Comparison of ENCODE assay signal across 34 cellular contexts in genomic region chr16:78654929-78655328, GRCh38.
"Had no signal": no experiment of that assay in that cellular context is flagged by ENCODE, and none has a peak within 500 bp of the region (broad histone marks: within the 10 kb centered on the region; RNA-seq: fewer than 3 reads in every experiment).

No MANE protein-coding gene starts in this region.

- H3K27ac ChIP-seq: epithelial cell of prostate, esophagus squamous epithelium, left ventricle myocardium inferior, neutrophil, ovary, psoas muscle, thyroid gland, upper lobe of right lung had no signal

- H3K36me3 Mint-ChIP-seq: activated naive CD4-positive, alpha-beta T cell treated with anti-CD3 and anti-CD28 coated beads, Interleukin-2, amount 50 U/mL, for 24 hours; stimulated activated memory B cell treated with anti-CD40 and anti-IgM and Interleukin-4, amounts not matched to agents 10 μg/mL and 1 μg/mL and 100 μg/mL, for 72 hours had no signal

- H3K27me3 ChIP-seq: esophagus squamous epithelium, heart right ventricle, ovary, thyroid gland, upper lobe of right lung had no signal

- H3K9me3 Mint-ChIP-seq: activated CD4-positive, alpha-beta memory T cell treated with anti-CD3 and anti-CD28 coated beads, Interleukin-2, amount 10 ng/mL, durations not matched to agents 7 days and 5 days; activated CD4-positive, alpha-beta T cell treated with anti-CD3 and anti-CD28 coated beads, Interleukin-2, amount 10 ng/mL, durations not matched to agents 7 days and 5 days; activated naive CD4-positive, alpha-beta T cell treated with anti-CD3 and anti-CD28 coated beads, Interleukin-2, amount 50 U/mL, for 24 hours; activated naive CD8-positive, alpha-beta T cell treated with anti-CD3 and anti-CD28 coated beads, Interleukin-2, amount 50 U/mL, for 24 hours; activated T-cell treated with anti-CD3 and anti-CD28 coated beads, Interleukin-2, amount 50 U/mL, for 24 hours; central memory CD8-positive, alpha-beta T cell; dendritic cell treated with granulocyte-macrophage colony-stimulating factor and Interleukin-4, amounts not matched to agents 40 ng/mL and 50 ng/mL, for 4 days; nephron progenitor cell; stimulated activated memory B cell treated with anti-CD40 and anti-IgM and Interleukin-4, amounts not matched to agents 10 μg/mL and 1 μg/mL and 100 μg/mL, for 72 hours; stimulated activated naive CD8-positive, alpha-beta T cell treated with anti-CD3 and anti-CD28 coated beads, Interleukin-15, amount 100 ng/mL, for 72 hours; T-helper 1 cell treated with Interleukin-12 subunit alpha and Interleukin-12 subunit beta and Interleukin-4 antibody, amounts not matched to agents 30 μg/mL and 1 μg/mL, for 36 hours had no signal

- ATAC-seq: activated naive CD8-positive, alpha-beta T cell treated with anti-CD3 and anti-CD28 coated beads, Interleukin-2, amount 50 U/mL, for 24 hours; psoas muscle; stimulated activated memory B cell treated with anti-CD40 and anti-IgM and Interleukin-4, amounts not matched to agents 10 μg/mL and 1 μg/mL and 100 μg/mL, for 72 hours; stimulated activated naive CD8-positive, alpha-beta T cell treated with anti-CD3 and anti-CD28 coated beads, Interleukin-15, amount 100 ng/mL, for 72 hours; upper lobe of right lung had no signal

- H3K4me1 Mint-ChIP-seq: activated CD4-positive, alpha-beta memory T cell treated with anti-CD3 and anti-CD28 coated beads, Interleukin-2, amount 10 ng/mL, durations not matched to agents 7 days and 5 days; activated CD4-positive, alpha-beta T cell treated with anti-CD3 and anti-CD28 coated beads, Interleukin-2, amount 10 ng/mL, durations not matched to agents 7 days and 5 days; activated naive CD8-positive, alpha-beta T cell treated with anti-CD3 and anti-CD28 coated beads, Interleukin-2, amount 50 U/mL, for 24 hours; central memory CD8-positive, alpha-beta T cell; stimulated activated memory B cell treated with anti-CD40 and anti-IgM and Interleukin-4, amounts not matched to agents 10 μg/mL and 1 μg/mL and 100 μg/mL, for 72 hours; stimulated activated naive CD8-positive, alpha-beta T cell treated with anti-CD3 and anti-CD28 coated beads, Interleukin-15, amount 100 ng/mL, for 72 hours had no signal

- H3K9me3 ChIP-seq: esophagus squamous epithelium, heart right ventricle, left ventricle myocardium inferior, neutrophil, ovary, psoas muscle, thyroid gland, upper lobe of right lung had no signal

- H3K4me2 ChIP-seq: smooth muscle cell had no signal

- H3K27me3 Mint-ChIP-seq: activated CD4-positive, alpha-beta T cell treated with anti-CD3 and anti-CD28 coated beads, Interleukin-2, amount 10 ng/mL, durations not matched to agents 7 days and 5 days; activated naive CD4-positive, alpha-beta T cell treated with anti-CD3 and anti-CD28 coated beads, Interleukin-2, amount 50 U/mL, for 24 hours; activated naive CD8-positive, alpha-beta T cell treated with anti-CD3 and anti-CD28 coated beads, Interleukin-2, amount 50 U/mL, for 24 hours; activated T-cell treated with anti-CD3 and anti-CD28 coated beads, Interleukin-2, amount 50 U/mL, for 24 hours; dendritic cell treated with granulocyte-macrophage colony-stimulating factor and Interleukin-4, amounts not matched to agents 40 ng/mL and 50 ng/mL, for 4 days; stimulated activated memory B cell treated with anti-CD40 and anti-IgM and Interleukin-4, amounts not matched to agents 10 μg/mL and 1 μg/mL and 100 μg/mL, for 72 hours; stimulated activated naive CD8-positive, alpha-beta T cell treated with anti-CD3 and anti-CD28 coated beads, Interleukin-15, amount 100 ng/mL, for 72 hours had no signal

- H3K4me3 Mint-ChIP-seq: activated CD4-positive, alpha-beta memory T cell treated with anti-CD3 and anti-CD28 coated beads, Interleukin-2, amount 10 ng/mL, durations not matched to agents 7 days and 5 days; activated CD4-positive, alpha-beta T cell treated with anti-CD3 and anti-CD28 coated beads, Interleukin-2, amount 10 ng/mL, durations not matched to agents 7 days and 5 days; activated naive CD4-positive, alpha-beta T cell treated with anti-CD3 and anti-CD28 coated beads, Interleukin-2, amount 50 U/mL, for 24 hours; activated naive CD8-positive, alpha-beta T cell treated with anti-CD3 and anti-CD28 coated beads, Interleukin-2, amount 50 U/mL, for 24 hours; activated T-cell treated with anti-CD3 and anti-CD28 coated beads, Interleukin-2, amount 50 U/mL, for 24 hours; central memory CD8-positive, alpha-beta T cell; dendritic cell treated with granulocyte-macrophage colony-stimulating factor and Interleukin-4, amounts not matched to agents 40 ng/mL and 50 ng/mL, for 4 days; nephron progenitor cell; stimulated activated memory B cell treated with anti-CD40 and anti-IgM and Interleukin-4, amounts not matched to agents 10 μg/mL and 1 μg/mL and 100 μg/mL, for 72 hours; stimulated activated naive CD8-positive, alpha-beta T cell treated with anti-CD3 and anti-CD28 coated beads, Interleukin-15, amount 100 ng/mL, for 72 hours; T-helper 1 cell treated with Interleukin-12 subunit alpha and Interleukin-12 subunit beta and Interleukin-4 antibody, amounts not matched to agents 30 μg/mL and 1 μg/mL, for 36 hours had no signal

- H3K27ac Mint-ChIP-seq: activated CD4-positive, alpha-beta memory T cell treated with anti-CD3 and anti-CD28 coated beads, Interleukin-2, amount 10 ng/mL, durations not matched to agents 7 days and 5 days; activated CD4-positive, alpha-beta T cell treated with anti-CD3 and anti-CD28 coated beads, Interleukin-2, amount 10 ng/mL, durations not matched to agents 7 days and 5 days; activated naive CD4-positive, alpha-beta T cell treated with anti-CD3 and anti-CD28 coated beads, Interleukin-2, amount 50 U/mL, for 24 hours; activated naive CD8-positive, alpha-beta T cell treated with anti-CD3 and anti-CD28 coated beads, Interleukin-2, amount 50 U/mL, for 24 hours; activated T-cell treated with anti-CD3 and anti-CD28 coated beads, Interleukin-2, amount 50 U/mL, for 24 hours; dendritic cell treated with granulocyte-macrophage colony-stimulating factor and Interleukin-4, amounts not matched to agents 40 ng/mL and 50 ng/mL, for 4 days; nephron progenitor cell; stimulated activated memory B cell treated with anti-CD40 and anti-IgM and Interleukin-4, amounts not matched to agents 10 μg/mL and 1 μg/mL and 100 μg/mL, for 72 hours; stimulated activated naive CD8-positive, alpha-beta T cell treated with anti-CD3 and anti-CD28 coated beads, Interleukin-15, amount 100 ng/mL, for 72 hours; T-helper 1 cell treated with Interleukin-12 subunit alpha and Interleukin-12 subunit beta and Interleukin-4 antibody, amounts not matched to agents 30 μg/mL and 1 μg/mL, for 36 hours had no signal

- H3K4me1 ChIP-seq: thyroid gland, upper lobe of right lung had no signal

- DNase-seq: activated CD4-positive, alpha-beta memory T cell treated with anti-CD3 and anti-CD28 coated beads, Interleukin-2, amount 10 ng/mL, durations not matched to agents 7 days and 5 days; activated CD4-positive, alpha-beta T cell treated with anti-CD3 and anti-CD28 coated beads for 1 hour; activated CD4-positive, alpha-beta T cell treated with anti-CD3 and anti-CD28 coated beads, Interleukin-2, amount 10 ng/mL, durations not matched to agents 7 days and 5 days; activated CD8-positive, alpha-beta memory T cell treated with anti-CD3 and anti-CD28 coated beads, Interleukin-2, amount 50 U/mL, for 48 hours; activated gamma-delta T cell treated with Interleukin-2 at 50 U/mL for 16 hours; activated naive CD8-positive, alpha-beta T cell treated with anti-CD3 and anti-CD28 coated beads, Interleukin-2, amount 50 U/mL, for 24 hours; activated T-cell treated with anti-CD3 and anti-CD28 coated beads, Interleukin-2, amount 50 U/mL, for 24 hours; effector CD4-positive, alpha-beta T cell; esophagus squamous epithelium; foreskin melanocyte; heart right ventricle; left ventricle myocardium inferior; mesendoderm; nephron progenitor cell; ovary; psoas muscle; stimulated activated CD4-positive, alpha-beta T cell treated with anti-CD3 and anti-CD28 coated beads, Interleukin-1b, Interleukin-23, amount 100 ng/mL, for 48 hours; stimulated activated CD4-positive, alpha-beta T cell treated with anti-CD3 and anti-CD28 coated beads, Interleukin-4, amount 100 ng/mL, for 4 hours; stimulated activated CD8-positive, alpha-beta memory T cell treated with anti-CD3 and anti-CD28 coated beads, Interleukin-4, amount 100 ng/mL, for 48 hours; stimulated activated naive CD8-positive, alpha-beta T cell treated with anti-CD3 and anti-CD28 coated beads, Interleukin-15, amount 100 ng/mL, for 72 hours; T-helper 9 cell; thyroid gland; upper lobe of right lung had no signal

- H3K4me3 ChIP-seq: esophagus squamous epithelium, heart right ventricle, left ventricle myocardium inferior, lung, ovary, psoas muscle, smooth muscle cell, thyroid gland, upper lobe of right lung had no signal

- H3K36me3 ChIP-seq: esophagus squamous epithelium, heart right ventricle, left ventricle myocardium inferior, neutrophil, ovary, thyroid gland, upper lobe of right lung had no signal

- FAIRE-seq: bronchial epithelial cell, TTC549 had no signal
